ENCODE assay signal across 19 cellular contexts in genomic region chr9:105683688-105684275, GRCh38. TPM values are rescaled to one million over a fixed set of nuclear protein-coding genes. Genes with fewer than 3 reads are reported as not detected.
DNase-seq lines count a peak whose midpoint lies in the region; ATAC-seq and TF ChIP-seq lines count a peak whose summit lies in the region.
"Had no signal": no experiment of that assay in that cellular context is flagged by ENCODE, and none has a peak within 500 bp of the region (broad histone marks: within the 10 kb centered on the region; RNA-seq: fewer than 3 reads in every experiment).

No MANE protein-coding gene starts in this region.

- no peak for DNase-seq in left ventricle myocardium superior
- no peak for DNase-seq in left cardiac atrium
- peak; percentile 52 for DNase-seq in NCI-H82 (lab: John Stamatoyannopoulos, UW)
- no peak for DNase-seq in NCI-H2029 (lab: John Stamatoyannopoulos, UW)
- DNase-seq: 8988T; CD4-positive, alpha-beta memory T cell; DMS79 treated with DMSO at 0.1 percent for 48 hours; GF-D8; HFFc6 had no signal

- H3K9me3 Mint-ChIP-seq in nephron = peaks cover 3% of the 10 kb centered on the region
- H3K9me3 Mint-ChIP-seq: CD14-positive monocyte; CD4-positive, alpha-beta memory T cell; HFFc6 had no signal

- no peak for TF ChIP-seq CTCF in nephron (IDR thresholded peaks at IDR 0.05; ENCODE audit: unreplicated experiment in 3 of 3)

- peaks cover 5 to 11% (median 7%) of the 10 kb centered on the region in 3 donors for H3K4me1 ChIP-seq in skeletal muscle tissue (ENCODE audit: control insufficient read depth in 3 of 3, insufficient read depth in 3 of 3, low read length in 3 of 3)
- H3K4me1 ChIP-seq: BLaER1 had no signal

- no peaks in the 10 kb centered on the region for H3K27me3 ChIP-seq in skeletal muscle tissue (ENCODE audit: control insufficient read depth in 3 of 3, insufficient read depth in 3 of 3, low read length in 3 of 3)
- H3K27me3 ChIP-seq: BLaER1 had no signal

- no peaks in the 10 kb centered on the region for H3K36me3 ChIP-seq in skeletal muscle tissue (ENCODE audit: control insufficient read depth in 3 of 3, insufficient read depth in 3 of 3, low read length in 3 of 3)
- H3K36me3 ChIP-seq: BLaER1 had no signal

- no peaks in the 10 kb centered on the region for H3K9me3 ChIP-seq in skeletal muscle tissue (ENCODE audit: control insufficient read depth in 3 of 3, low read length in 3 of 3)
- H3K9me3 ChIP-seq: BLaER1 had no signal

- H3K27me3 Mint-ChIP-seq in nephron (ENCODE audit: low read depth) = no peaks in the 10 kb centered on the region

- H3K36me3 Mint-ChIP-seq in nephron (ENCODE audit: low read depth) = no peaks in the 10 kb centered on the region
- H3K36me3 Mint-ChIP-seq: CD14-positive monocyte; CD4-positive, alpha-beta memory T cell had no signal

- H3K9ac ChIP-seq in skeletal muscle tissue (ENCODE audit: low read depth in 1 of 3, low read length in 3 of 3) = no peak overlapping the region
- H3K9ac ChIP-seq: BLaER1 had no signal

- H3K27ac ChIP-seq in skeletal muscle tissue (ENCODE audit: low read depth, low read length) = peak overlapping the region; percentile 78
- H3K27ac ChIP-seq: BLaER1 had no signal

- peaks cover 22% of the 10 kb centered on the region for H3K4me1 Mint-ChIP-seq in nephron
- H3K4me1 Mint-ChIP-seq: CD14-positive monocyte; CD4-positive, alpha-beta memory T cell had no signal

- H3K4me3 Mint-ChIP-seq in nephron = peak overlapping the region in 1 of 3 experiments; percentile 13
- H3K4me3 Mint-ChIP-seq: CD14-positive monocyte; CD4-positive, alpha-beta memory T cell; HFFc6 had no signal

- H3K27ac Mint-ChIP-seq in nephron = peak overlapping the region; percentile 8 to 63 (median 38)
- H3K27ac Mint-ChIP-seq: CD14-positive monocyte; CD4-positive, alpha-beta memory T cell; HFFc6 had no signal

- peak; percentile 44 for ATAC-seq in left ventricle myocardium superior
- no peak for ATAC-seq in left cardiac atrium
- ATAC-seq in HG02623 (IDR thresholded peaks at IDR 0.05; ENCODE audit: unreplicated experiment) = no peak
- no peak for ATAC-seq in GM21723 (IDR thresholded peaks at IDR 0.05; ENCODE audit: unreplicated experiment)
- ATAC-seq: GM12878, HCT116 had no signal

- H3K4me3 ChIP-seq in skeletal muscle tissue (ENCODE audit: low read length in 3 of 3) = no peak overlapping the region
- H3K4me3 ChIP-seq: BLaER1, GM12878 had no signal

- intact Hi-C loops in left ventricle myocardium superior (cut with micrococcal nuclease) = no loop called here
- intact Hi-C loops in left cardiac atrium (cut with DNase I) = no loop called here

RNA-seq across cellular contexts. Expression of gene TMEM38B, which starts 10.6 kb away (rescaled TPM):
- total RNA-seq in left ventricle myocardium superior (62.9 TPM), left cardiac atrium (10 to 100 TPM; 47.8 to 49.0 TPM), skeletal muscle tissue (144 TPM)

RNA-seq across cellular contexts. Expression of gene TAL2, which starts 21.5 kb away (rescaled TPM):
- total RNA-seq in left ventricle myocardium superior (not detected), left cardiac atrium (under 1 TPM in 1 of 2 donors, not detected in 1; 0.50 TPM), skeletal muscle tissue (12.0 TPM)
- total RNA-seq: A673; CD4-positive, alpha-beta memory T cell; HFFc6; HT-29 had no signal
